1 cellular context compared by ENCODE assay signal in genomic region chr2:113500725-113501038, GRCh38. TPM values are rescaled to one million over a fixed set of nuclear protein-coding genes. Genes with fewer than 3 reads are reported as not detected.
"Had no signal": no experiment of that assay in that cellular context is flagged by ENCODE, and none has a peak within 500 bp of the region (broad histone marks: within the 10 kb centered on the region; RNA-seq: fewer than 3 reads in every experiment).

No MANE protein-coding gene starts in this region.

RNA-seq across cellular contexts. Expression of gene FOXD4L1, which starts 2.2 kb away (rescaled TPM):
- total RNA-seq: vagina had no signal
